Comparison of ENCODE assay signal across 7 cellular contexts in the genomic region with DNA sequence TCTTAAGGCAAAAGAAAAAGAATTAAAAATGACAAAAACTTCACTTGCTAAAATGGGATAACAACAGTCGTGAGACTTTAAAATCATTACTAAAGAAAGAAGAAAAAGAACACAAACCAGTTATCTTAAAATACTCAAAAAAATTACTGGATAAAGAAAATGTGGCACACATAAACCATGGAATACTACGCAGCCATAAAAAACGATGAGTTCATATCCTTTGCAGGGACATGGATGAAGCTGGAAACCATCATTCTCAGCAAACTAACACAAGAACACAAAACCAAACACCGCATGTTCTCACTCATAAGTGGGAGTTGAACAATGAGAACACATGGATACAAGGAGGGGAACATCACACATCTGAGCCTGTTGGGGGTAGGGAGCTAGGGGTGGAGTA. TPM values are rescaled to one million over a fixed set of nuclear protein-coding genes. Genes with fewer than 3 reads are reported as not detected.
DNase-seq lines count a peak whose midpoint lies in the region; ATAC-seq and TF ChIP-seq lines count a peak whose summit lies in the region.
"Not testable (repeated sequence)": the region's sequence is repeated elsewhere in the genome, so short reads cannot be mapped to it uniquely, and the experiment has no call there.

No MANE protein-coding gene starts in this region.

- POLR2A ChIA-PET in CD8-positive, alpha-beta memory T cell (lab: Charles Lee), result not testable (repeated sequence)

- not testable (repeated sequence) for H3K27ac ChIP-seq in CD4-positive, CD25-positive, alpha-beta regulatory T cell (ENCODE audit: insufficient read depth, low read length, poor library complexity, severe bottlenecking); CD8-positive, alpha-beta memory T cell (ENCODE audit: low read depth, low read length)

- CTCF ChIA-PET in CD8-positive, alpha-beta memory T cell (lab: Charles Lee), result interaction anchor here (0.8 to 0.9 kb wide), 2 partner anchors 27 to 29 kb away, joined by 3 read pairs; no protein-coding TSS in a partner anchor

- H3K27ac Mint-ChIP-seq in CD4-positive, CD25-positive, alpha-beta regulatory T cell, result peak overlapping the region in 2 of 3 donors; percentile 33 to 58
- H3K27ac Mint-ChIP-seq in CD8-positive, alpha-beta memory T cell, result peak overlapping the region in 6 of 8 donors; percentile 26 to 74 (median 48)
- H3K27ac Mint-ChIP-seq in T-helper 17 cell (peak overlapping the region; percentile 56), natural killer cell (peak overlapping the region; percentile 73 to 76)
- H3K27ac Mint-ChIP-seq in activated T-cell treated with anti-CD3 and anti-CD28 coated beads, Interleukin-2, amount 50 U/mL, for 24 hours, result peak overlapping the region; percentile 80
- peak overlapping the region; percentile 83 for H3K27ac Mint-ChIP-seq in activated naive CD8-positive, alpha-beta T cell
- H3K27ac Mint-ChIP-seq in effector memory CD8-positive, alpha-beta T cell, result peak overlapping the region; percentile 47 to 81

- H3K27me3 Mint-ChIP-seq in CD4-positive, CD25-positive, alpha-beta regulatory T cell; CD8-positive, alpha-beta memory T cell; T-helper 17 cell; activated T-cell treated with anti-CD3 and anti-CD28 coated beads, Interleukin-2, amount 50 U/mL, for 24 hours; activated naive CD8-positive, alpha-beta T cell; effector memory CD8-positive, alpha-beta T cell; natural killer cell (ENCODE audit: low read depth in 2 of 2): not testable (repeated sequence)

- peak overlapping the region in 3 of 4 donors; percentile 27 to 77 (median 70) for H3K4me3 Mint-ChIP-seq in CD4-positive, CD25-positive, alpha-beta regulatory T cell
- peak overlapping the region; percentile 3 to 53 (median 50) for H3K4me3 Mint-ChIP-seq in CD8-positive, alpha-beta memory T cell
- H3K4me3 Mint-ChIP-seq in T-helper 17 cell (peak overlapping the region; percentile 5), natural killer cell (peak overlapping the region; percentile 52)
- not testable (repeated sequence) for H3K4me3 Mint-ChIP-seq in activated T-cell treated with anti-CD3 and anti-CD28 coated beads, Interleukin-2, amount 50 U/mL, for 24 hours
- peak overlapping the region; percentile 51 for H3K4me3 Mint-ChIP-seq in activated naive CD8-positive, alpha-beta T cell
- peak overlapping the region; percentile 44 to 59 for H3K4me3 Mint-ChIP-seq in effector memory CD8-positive, alpha-beta T cell

- H3K9me3 Mint-ChIP-seq in CD4-positive, CD25-positive, alpha-beta regulatory T cell; CD8-positive, alpha-beta memory T cell; activated T-cell treated with anti-CD3 and anti-CD28 coated beads, Interleukin-2, amount 50 U/mL, for 24 hours; activated naive CD8-positive, alpha-beta T cell (ENCODE audit: low read depth); effector memory CD8-positive, alpha-beta T cell; natural killer cell: not testable (repeated sequence)

- not testable (repeated sequence) for H3K9me3 ChIP-seq in CD4-positive, CD25-positive, alpha-beta regulatory T cell (ENCODE audit: control insufficient read depth in 2 of 2, low read length in 2 of 2); CD8-positive, alpha-beta memory T cell (ENCODE audit: low read length); T-helper 17 cell (ENCODE audit: control insufficient read depth, low read length, poor library complexity, severe bottlenecking)

- intact Hi-C loops in natural killer cell (cut with micrococcal nuclease), result not testable (repeated sequence)

- H3K36me3 ChIP-seq in CD4-positive, CD25-positive, alpha-beta regulatory T cell (ENCODE audit: control insufficient read depth, insufficient read depth, low read length); CD8-positive, alpha-beta memory T cell (ENCODE audit: insufficient read depth, low read length): not testable (repeated sequence)

- not testable (repeated sequence) for H3K27me3 ChIP-seq in CD4-positive, CD25-positive, alpha-beta regulatory T cell (ENCODE audit: control insufficient read depth, insufficient read depth, low read length); CD8-positive, alpha-beta memory T cell (ENCODE audit: insufficient read depth, low read length, poor library complexity, severe bottlenecking)

- TF ChIP-seq CTCF in natural killer cell (IDR thresholded peaks at IDR 0.05), result not testable (repeated sequence)

- peak overlapping the region; percentile 52 for H3K4me3 ChIP-seq in CD4-positive, CD25-positive, alpha-beta regulatory T cell (ENCODE audit: low read depth, low read length)
- not testable (repeated sequence) for H3K4me3 ChIP-seq in CD8-positive, alpha-beta memory T cell (ENCODE audit: low read length)

- ATAC-seq in CD4-positive, CD25-positive, alpha-beta regulatory T cell (ENCODE audit: low read depth in 2 of 2); T-helper 17 cell; effector memory CD8-positive, alpha-beta T cell (replicated peaks); natural killer cell: not testable (repeated sequence)

- H3K36me3 Mint-ChIP-seq in CD4-positive, CD25-positive, alpha-beta regulatory T cell, result peaks cover 12% of the 10 kb centered on the region
- H3K36me3 Mint-ChIP-seq in CD8-positive, alpha-beta memory T cell, result peaks cover 0 to 22% (median 0%) of the 10 kb centered on the region in 3 donors
- not testable (repeated sequence) for H3K36me3 Mint-ChIP-seq in T-helper 17 cell (ENCODE audit: low read depth); activated naive CD8-positive, alpha-beta T cell; natural killer cell
- peaks cover 24% of the 10 kb centered on the region for H3K36me3 Mint-ChIP-seq in activated T-cell treated with anti-CD3 and anti-CD28 coated beads, Interleukin-2, amount 50 U/mL, for 24 hours (ENCODE audit: low read depth)
- H3K36me3 Mint-ChIP-seq in effector memory CD8-positive, alpha-beta T cell (ENCODE audit: insufficient read depth), result peaks cover 26% of the 10 kb centered on the region

- H3K4me1 Mint-ChIP-seq in CD4-positive, CD25-positive, alpha-beta regulatory T cell, result peaks cover 35 to 62% (median 59%) of the 10 kb centered on the region in 4 donors
- H3K4me1 Mint-ChIP-seq in CD8-positive, alpha-beta memory T cell, result peaks cover 52 to 59% (median 56%) of the 10 kb centered on the region in 3 donors
- H3K4me1 Mint-ChIP-seq in T-helper 17 cell, result peaks cover 44% of the 10 kb centered on the region
- peaks cover 53% of the 10 kb centered on the region for H3K4me1 Mint-ChIP-seq in activated T-cell treated with anti-CD3 and anti-CD28 coated beads, Interleukin-2, amount 50 U/mL, for 24 hours (ENCODE audit: low read depth)
- peaks cover 57% of the 10 kb centered on the region for H3K4me1 Mint-ChIP-seq in activated naive CD8-positive, alpha-beta T cell (ENCODE audit: low read depth)
- peaks cover 33 to 50% of the 10 kb centered on the region in 2 donors for H3K4me1 Mint-ChIP-seq in effector memory CD8-positive, alpha-beta T cell (ENCODE audit: low read depth in 2 of 2)
- peaks cover 50 to 54% of the 10 kb centered on the region in 2 donors for H3K4me1 Mint-ChIP-seq in natural killer cell

- not testable (repeated sequence) for DNase-seq in CD4-positive, CD25-positive, alpha-beta regulatory T cell; CD8-positive, alpha-beta memory T cell; T-helper 17 cell; activated T-cell treated with anti-CD3 and anti-CD28 coated beads, Interleukin-2, amount 50 U/mL, for 24 hours; effector memory CD8-positive, alpha-beta T cell; natural killer cell

- H3K4me1 ChIP-seq in CD4-positive, CD25-positive, alpha-beta regulatory T cell (ENCODE audit: control insufficient read depth, insufficient read depth, low read length, poor library complexity, severe bottlenecking), result peaks cover 56% of the 10 kb centered on the region
- H3K4me1 ChIP-seq in CD8-positive, alpha-beta memory T cell (ENCODE audit: insufficient read depth, low read length), result peaks cover 67% of the 10 kb centered on the region

RNA-seq across cellular contexts. Expression of a gene that starts 27.9 kb away (rescaled TPM):
- 146 TPM for total RNA-seq in CD4-positive, CD25-positive, alpha-beta regulatory T cell
- 10 to 100 TPM; 31.2 to 52.1 (median 35.4) TPM for polyA plus RNA-seq in CD4-positive, CD25-positive, alpha-beta regulatory T cell
- total RNA-seq in CD8-positive, alpha-beta memory T cell, result 10 to 100 TPM; 46.2 to 53.4 TPM
- 33.6 TPM for polyA plus RNA-seq in CD8-positive, alpha-beta memory T cell
- total RNA-seq in T-helper 17 cell, result 100 to 1,000 TPM in 1 of 2 donors, 10 to 100 TPM in 1; 95.6 to 135 TPM
- 100 to 1,000 TPM; 104 to 114 (median 110) TPM for total RNA-seq in natural killer cell
